8 cellular contexts compared by ENCODE assay signal in the genomic region with DNA sequence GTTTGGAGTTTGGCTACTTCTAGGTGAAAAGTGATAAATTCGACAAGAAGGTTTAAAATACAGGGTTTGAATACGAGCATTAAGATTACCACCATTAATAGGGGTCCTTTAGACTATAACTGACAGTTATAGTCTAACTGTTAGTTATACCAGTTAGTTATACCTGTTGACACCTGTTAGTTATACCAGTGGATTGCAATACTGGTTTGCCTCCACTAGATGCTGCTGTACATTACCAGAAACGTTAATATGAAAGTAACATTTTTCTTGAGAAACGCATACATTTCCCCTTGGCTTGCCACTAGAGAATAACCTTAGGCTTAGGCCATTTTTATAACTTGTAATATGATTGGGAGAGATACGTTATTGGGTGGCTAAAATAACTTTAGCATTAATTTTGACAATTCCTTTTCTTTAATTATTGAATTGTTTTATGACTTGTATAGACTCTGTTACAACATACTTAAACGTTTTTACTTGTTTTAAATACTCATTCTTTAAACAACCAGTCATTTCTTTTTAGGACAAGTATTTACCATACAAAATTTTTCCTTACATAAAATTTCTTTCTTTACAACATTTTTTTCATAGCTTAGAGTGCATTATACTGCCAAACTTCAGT.
DNase-seq lines count a peak whose midpoint lies in the region; ATAC-seq and TF ChIP-seq lines count a peak whose summit lies in the region.

No MANE protein-coding gene starts in this region.

- peak; percentile 86 for ATAC-seq in GM21619 (IDR thresholded peaks at IDR 0.05; ENCODE audit: unreplicated experiment)
- ATAC-seq in aorta (ENCODE audit: low FRiP score) = no peak

- no peak overlapping the region for H3K4me3 ChIP-seq in aorta (ENCODE audit: low read length in 2 of 2)

- in situ Hi-C loops in KBM-7 (cut with MboI; ENCODE audit: low pct_unique_long_range_greater_than_20kb, low sequenced_read_pairs) = no loop called here

- H3K9me3 Mint-ChIP-seq in nephron progenitor cell = peaks cover 52% of the 10 kb centered on the region
- H3K9me3 Mint-ChIP-seq in activated CD4-positive, alpha-beta T cell treated with anti-CD3 and anti-CD28 coated beads, Interleukin-2, amount 10 ng/mL, durations not matched to agents 24 days and 14 days = peaks cover 7% of the 10 kb centered on the region

- H3K27me3 Mint-ChIP-seq in nephron progenitor cell (ENCODE audit: low read depth, poor library complexity) = no peaks in the 10 kb centered on the region
- H3K27me3 Mint-ChIP-seq in activated CD4-positive, alpha-beta T cell treated with anti-CD3 and anti-CD28 coated beads, Interleukin-2, amount 10 ng/mL, durations not matched to agents 24 days and 14 days = no peaks in the 10 kb centered on the region

- peak; percentile 63 for TF ChIP-seq CTCF in GM12801 (IDR thresholded peaks at IDR 0.05; ENCODE audit: extremely low read depth, insufficient read length)
- TF ChIP-seq CTCF in nephron progenitor cell (IDR thresholded peaks at IDR 0.05) = peak; percentile 45

- no peak overlapping the region for H3K27ac Mint-ChIP-seq in nephron progenitor cell
- no peak overlapping the region for H3K27ac Mint-ChIP-seq in activated CD4-positive, alpha-beta T cell treated with anti-CD3 and anti-CD28 coated beads, Interleukin-2, amount 10 ng/mL, durations not matched to agents 24 days and 14 days

- no peak overlapping the region for H3K27ac ChIP-seq in aorta (ENCODE audit: low read depth in 1 of 2, low read length in 2 of 2)

- H3K36me3 Mint-ChIP-seq in nephron progenitor cell (ENCODE audit: low read depth) = peaks cover 5% of the 10 kb centered on the region
- no peaks in the 10 kb centered on the region for H3K36me3 Mint-ChIP-seq in activated CD4-positive, alpha-beta T cell treated with anti-CD3 and anti-CD28 coated beads, Interleukin-2, amount 10 ng/mL, durations not matched to agents 24 days and 14 days (ENCODE audit: low read depth)

- no peaks in the 10 kb centered on the region for H3K27me3 ChIP-seq in aorta (ENCODE audit: control insufficient read depth in 1 of 2, insufficient read depth in 2 of 2, low read length in 1 of 2)

- no peak overlapping the region for H3K4me3 Mint-ChIP-seq in nephron progenitor cell
- H3K4me3 Mint-ChIP-seq in activated CD4-positive, alpha-beta T cell treated with anti-CD3 and anti-CD28 coated beads, Interleukin-2, amount 10 ng/mL, durations not matched to agents 24 days and 14 days = no peak overlapping the region

- 46 to 57% methylated on average over 6 of the region's 6 CpGs for WGBS in aorta, 2 donors

- DNase-seq in KBM-7 (peak; percentile 54), astrocyte of the hippocampus (ENCODE audit: low read depth, low spot score) (peak; percentile 23), nephron progenitor cell (no peak), aorta (no peak)
- no peak for DNase-seq in activated CD4-positive, alpha-beta T cell treated with anti-CD3 and anti-CD28 coated beads, Interleukin-2, amount 10 ng/mL, durations not matched to agents 24 days and 14 days
- no peak for DNase-seq in activated T-cell treated with anti-CD3 and anti-CD28 coated beads, Interleukin-2, amount 50 U/mL, for 48 hours

- H3K4me1 Mint-ChIP-seq in nephron progenitor cell = no peaks in the 10 kb centered on the region
- no peaks in the 10 kb centered on the region for H3K4me1 Mint-ChIP-seq in activated CD4-positive, alpha-beta T cell treated with anti-CD3 and anti-CD28 coated beads, Interleukin-2, amount 10 ng/mL, durations not matched to agents 24 days and 14 days

- intact Hi-C loops in activated CD4-positive, alpha-beta T cell treated with anti-CD3 and anti-CD28 coated beads, Interleukin-2, amount 10 ng/mL, durations not matched to agents 24 days and 14 days (cut with micrococcal nuclease) = no loop called here
- intact Hi-C loops in aorta (cut with DNase I) = no loop called here

- peaks cover 6% of the 10 kb centered on the region for H3K9me3 ChIP-seq in aorta (ENCODE audit: control insufficient read depth, low read length)

- H3K36me3 ChIP-seq in aorta (ENCODE audit: control insufficient read depth in 1 of 2, insufficient read depth in 2 of 2, low read length in 1 of 2) = no peaks in the 10 kb centered on the region

- H3K4me1 ChIP-seq in aorta (ENCODE audit: control insufficient read depth in 1 of 2, insufficient read depth in 2 of 2, low read length in 2 of 2) = no peaks in the 10 kb centered on the region

Comparison
In these comparisons a context has a peak if more than half of its experiments do, and no peak if none do; other contexts are left out.
1. DNase-seq: peak in KBM-7 (single experiment) and astrocyte of the hippocampus (single experiment); none in nephron progenitor cell (single experiment), activated CD4-positive, alpha-beta T cell treated with anti-CD3 and anti-CD28 coated beads, Interleukin-2, amount 10 ng/mL, durations not matched to agents 24 days and 14 days (single experiment), aorta (0 of 2) and activated T-cell treated with anti-CD3 and anti-CD28 coated beads, Interleukin-2, amount 50 U/mL, for 48 hours (0 of 2).